Comparison of ENCODE assay signal across 13 cellular contexts in the genomic region with DNA sequence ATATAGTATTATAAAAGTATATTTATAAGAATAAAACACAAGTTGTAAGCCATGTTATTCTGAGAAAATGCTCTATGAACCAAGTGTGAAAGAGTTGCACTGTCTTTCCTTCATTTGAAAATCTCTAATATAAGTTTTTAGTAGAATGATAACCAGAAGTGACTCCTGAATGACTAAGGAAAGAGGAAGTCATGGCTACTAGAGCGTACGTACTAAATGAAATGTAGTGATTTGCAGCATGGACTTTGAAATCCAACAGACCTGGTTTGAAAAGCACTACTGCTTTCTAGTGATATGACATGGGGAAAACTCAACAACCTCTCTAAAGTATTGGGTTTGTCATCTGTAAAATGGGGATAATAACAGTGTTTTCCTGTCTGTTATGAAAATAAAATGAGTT.
"Had no signal": no experiment of that assay in that cellular context is flagged by ENCODE, and none has a peak within 500 bp of the region (broad histone marks: within the 10 kb centered on the region; RNA-seq: fewer than 3 reads in every experiment).

No MANE protein-coding gene starts in this region.

- H3K4me3 Mint-ChIP-seq: activated CD4-positive, alpha-beta T cell treated with anti-CD3 and anti-CD28 coated beads, Interleukin-2, amount 10 ng/mL, durations not matched to agents 24 days and 14 days; natural killer cell treated with Interleukin-12 subunit alpha and Interleukin-12 subunit beta and Interleukin-15 and Interleukin-18, amount 100 ng/mL, for 72 hours; T-helper 2 cell treated with Interferon-gamma antibody and Interleukin-4, amounts not matched to agents 5 μg/mL and 100 μg/mL, for 36 hours had no signal

- H3K4me1 Mint-ChIP-seq: activated CD4-positive, alpha-beta T cell treated with anti-CD3 and anti-CD28 coated beads, Interleukin-2, amount 10 ng/mL, durations not matched to agents 24 days and 14 days had no signal

- H3K36me3 Mint-ChIP-seq: natural killer cell treated with Interleukin-12 subunit alpha and Interleukin-12 subunit beta and Interleukin-15 and Interleukin-18, amount 100 ng/mL, for 72 hours had no signal

- DNase-seq: activated CD4-positive, alpha-beta T cell treated with anti-CD3 and anti-CD28 coated beads, Interleukin-2, amount 10 ng/mL, durations not matched to agents 24 days and 14 days; activated CD8-positive, alpha-beta memory T cell treated with anti-CD3 and anti-CD28 coated beads, Interleukin-2, amount 50 U/mL, for 4 hours; activated effector memory CD4-positive, alpha-beta T cell treated with anti-CD3 and anti-CD28 coated beads, Interleukin-2, amount 50 U/mL, for 16 hours; activated naive CD4-positive, alpha-beta T cell treated with anti-CD3 and anti-CD28 coated beads, Interleukin-2, amount 50 U/mL, for 16 hours; activated T-cell treated with anti-CD3 and anti-CD28 coated beads, Interleukin-2, amount 50 U/mL, for 48 hours; dorsolateral prefrontal cortex; mesendoderm; pancreas; stimulated activated CD4-positive, alpha-beta T cell treated with anti-CD3 and anti-CD28 coated beads, Interleukin-4, amount 100 ng/mL, for 1 hour; upper lobe of left lung had no signal

- H3K27ac Mint-ChIP-seq: activated CD4-positive, alpha-beta T cell treated with anti-CD3 and anti-CD28 coated beads, Interleukin-2, amount 10 ng/mL, durations not matched to agents 24 days and 14 days; natural killer cell treated with Interleukin-12 subunit alpha and Interleukin-12 subunit beta and Interleukin-15 and Interleukin-18, amount 100 ng/mL, for 72 hours; T-helper 2 cell treated with Interferon-gamma antibody and Interleukin-4, amounts not matched to agents 5 μg/mL and 100 μg/mL, for 36 hours had no signal

- ATAC-seq: natural killer cell treated with Interleukin-12 subunit alpha and Interleukin-12 subunit beta and Interleukin-15 and Interleukin-18, amount 100 ng/mL, for 72 hours; pancreas; sciatic nerve had no signal

- H3K9me3 Mint-ChIP-seq: activated CD4-positive, alpha-beta T cell treated with anti-CD3 and anti-CD28 coated beads, Interleukin-2, amount 10 ng/mL, durations not matched to agents 24 days and 14 days; natural killer cell treated with Interleukin-12 subunit alpha and Interleukin-12 subunit beta and Interleukin-15 and Interleukin-18, amount 100 ng/mL, for 72 hours; T-helper 2 cell treated with Interferon-gamma antibody and Interleukin-4, amounts not matched to agents 5 μg/mL and 100 μg/mL, for 36 hours had no signal
